24 cellular contexts compared by ENCODE assay signal in genomic region chr15:63349621-63350020, GRCh38. TPM values are rescaled to one million over a fixed set of nuclear protein-coding genes. Genes with fewer than 3 reads are reported as not detected.
A peak's percentile ranks its signal among the peaks of the same experiment; 100 is the strongest.
DNase-seq lines count a peak whose midpoint lies in the region; ATAC-seq and TF ChIP-seq lines count a peak whose summit lies in the region.
"Had no signal": no experiment of that assay in that cellular context is flagged by ENCODE, and none has a peak within 500 bp of the region (broad histone marks: within the 10 kb centered on the region; RNA-seq: fewer than 3 reads in every experiment).

No MANE protein-coding gene starts in this region.

- H3K4me3 Mint-ChIP-seq in activated T-helper 17 cell treated with anti-CD3 and anti-CD28 coated beads, Interleukin-2, amount 50 U/mL, for 72 hours, result no peak overlapping the region
- H3K4me3 Mint-ChIP-seq: activated B cell treated with CpG ODN at 0.5 μM for 24 hours; CD4-positive, alpha-beta memory T cell had no signal

- H3K4me3 ChIP-seq in heart left ventricle (no peak overlapping the region), coronary artery (no peak overlapping the region), osteoblast (ENCODE audit: insufficient read depth, low read length) (no peak overlapping the region), transverse colon (no peak overlapping the region), adrenal gland (no peak overlapping the region)
- H3K4me3 ChIP-seq: dorsolateral prefrontal cortex, GM12878 had no signal

- peaks cover 0 to 42% (median 27%) of the 10 kb centered on the region in 12 donors for H3K4me1 ChIP-seq in heart left ventricle
- peaks cover 48% of the 10 kb centered on the region for H3K4me1 ChIP-seq in osteoblast (ENCODE audit: insufficient read depth, low read length)
- peaks cover 0 to 69% (median 46%) of the 10 kb centered on the region in 4 donors for H3K4me1 ChIP-seq in transverse colon
- peaks cover 10 to 18% of the 10 kb centered on the region in 2 donors for H3K4me1 ChIP-seq in adrenal gland (replicated peaks in 1 of 2)

- TF ChIP-seq EP300 in transverse colon (IDR thresholded peaks at IDR 0.05; ENCODE audit: low read depth), result no peak

- in situ Hi-C loops in transverse colon (cut with MboI; ENCODE audit: low pct_ligation_motif_present in 1 of 4, low pct_unique_long_range_greater_than_20kb in 1 of 4, low sequenced_read_pairs in 3 of 4), result no loop called here

- ATAC-seq in heart left ventricle, result no peak
- ATAC-seq in left cardiac atrium, result no peak
- no peak for ATAC-seq in activated T-helper 17 cell treated with anti-CD3 and anti-CD28 coated beads, Interleukin-2, amount 50 U/mL, for 72 hours (replicated peaks)
- ATAC-seq: activated naive CD4-positive, alpha-beta T cell treated with anti-CD3 and anti-CD28 coated beads, Interleukin-2, amount 50 U/mL, for 72 hours; GM12878 had no signal

- TF ChIP-seq CTCF in heart left ventricle (IDR thresholded peaks at IDR 0.05) (no peak), coronary artery (IDR thresholded peaks at IDR 0.05) (no peak), osteoblast (IDR thresholded peaks at IDR 0.05; ENCODE audit: extremely low read depth, low read depth, low read length) (no peak), transverse colon (IDR thresholded peaks at IDR 0.05) (no peak), adrenal gland (IDR thresholded peaks at IDR 0.05) (no peak)

- no peaks in the 10 kb centered on the region for H3K9me3 Mint-ChIP-seq in activated T-helper 17 cell treated with anti-CD3 and anti-CD28 coated beads, Interleukin-2, amount 50 U/mL, for 72 hours
- H3K9me3 Mint-ChIP-seq: activated B cell treated with CpG ODN at 0.5 μM for 24 hours; activated naive CD4-positive, alpha-beta T cell treated with anti-CD3 and anti-CD28 coated beads, Interleukin-2, amount 50 U/mL, for 72 hours; activated T-helper 2 cell treated with anti-CD3 and anti-CD28 coated beads, Interferon-gamma antibody, Interleukin-2, Interleukin-4, amounts not matched to agents 10 μg/mL and 5 μg/mL and 100 μg/mL, durations not matched to agents 14 hours and 24 hours and 36 hours; CD4-positive, alpha-beta memory T cell had no signal

- H3K27ac ChIP-seq in heart left ventricle, result peak overlapping the region in 9 of 12 donors; percentile 2 to 63 (median 33)
- peak overlapping the region; percentile 27 to 71 for H3K27ac ChIP-seq in coronary artery
- H3K27ac ChIP-seq in osteoblast (ENCODE audit: low read depth, low read length), result peak overlapping the region; percentile 90
- peak overlapping the region in 3 of 4 donors; percentile 80 to 90 (median 80) for H3K27ac ChIP-seq in transverse colon
- H3K27ac ChIP-seq in adrenal gland, result no peak overlapping the region

- 90 to 96% (median 92%) methylated on average over 5 of the region's 5 CpGs for WGBS in heart left ventricle, 4 donors
- WGBS in transverse colon (ENCODE audit: low coverage in 1 of 2), 2 donors, result 93 to 95% methylated on average over 5 of the region's 5 CpGs
- 56 to 70% (median 66%) methylated on average over 5 of the region's 5 CpGs for WGBS in adrenal gland, 4 donors

- H3K27me3 Mint-ChIP-seq in activated T-helper 17 cell treated with anti-CD3 and anti-CD28 coated beads, Interleukin-2, amount 50 U/mL, for 72 hours, result peaks cover 5% of the 10 kb centered on the region
- H3K27me3 Mint-ChIP-seq: activated B cell treated with CpG ODN at 0.5 μM for 24 hours had no signal

- H3K36me3 Mint-ChIP-seq in activated T-helper 17 cell treated with anti-CD3 and anti-CD28 coated beads, Interleukin-2, amount 50 U/mL, for 72 hours (ENCODE audit: low read depth), result no peaks in the 10 kb centered on the region
- H3K36me3 Mint-ChIP-seq: activated naive CD4-positive, alpha-beta T cell treated with anti-CD3 and anti-CD28 coated beads, Interleukin-2, amount 50 U/mL, for 72 hours; CD4-positive, alpha-beta memory T cell had no signal

- H4K20me1 ChIP-seq in osteoblast (ENCODE audit: insufficient read depth, low read length), result no peaks in the 10 kb centered on the region

- H3K79me2 ChIP-seq in osteoblast (ENCODE audit: insufficient read depth, low read length), result peaks cover 26% of the 10 kb centered on the region

- no peaks in the 10 kb centered on the region for H3K36me3 ChIP-seq in heart left ventricle
- H3K36me3 ChIP-seq in osteoblast (ENCODE audit: insufficient read depth, low read length), result no peaks in the 10 kb centered on the region
- no peaks in the 10 kb centered on the region for H3K36me3 ChIP-seq in transverse colon
- no peaks in the 10 kb centered on the region for H3K36me3 ChIP-seq in adrenal gland (replicated peaks in 1 of 2)

- H3K9me3 ChIP-seq in heart left ventricle (no peaks in the 10 kb centered on the region), osteoblast (ENCODE audit: low read depth, low read length) (no peaks in the 10 kb centered on the region), transverse colon (no peaks in the 10 kb centered on the region), adrenal gland (replicated peaks in 1 of 3) (no peaks in the 10 kb centered on the region)

- DNase-seq in heart left ventricle (no peak), left cardiac atrium (no peak), coronary artery (ENCODE audit: low spot score) (no peak), osteoblast (ENCODE audit: insufficient read length, low spot score, missing footprints) (no peak), transverse colon (no peak), adrenal gland (no peak)
- no peak for DNase-seq in stimulated activated CD8-positive, alpha-beta memory T cell treated with anti-CD3 and anti-CD28 coated beads, Interleukin-4, amount 100 ng/mL, for 48 hours
- DNase-seq: activated B cell treated with CpG ODN at 0.5 μM for 24 hours; activated CD8-positive, alpha-beta memory T cell treated with anti-CD3 and anti-CD28 coated beads, Interleukin-2, amount 50 U/mL, for 48 hours; AML-193; CD4-positive, alpha-beta memory T cell; cerebellar nuclear complex; dorsolateral prefrontal cortex; EL; HCEC 1CT; KBM-7; NCI-H1417; NCI-H2029 treated with DMSO at 0.1 percent for 48 hours; NCI-H526 treated with DMSO at 0.1 percent for 48 hours; stimulated activated CD4-positive, alpha-beta T cell treated with anti-CD3 and anti-CD28 coated beads, Interleukin-2, amount 100 ng/mL, for 24 hours had no signal

- TF ChIP-seq POLR2A in heart left ventricle (IDR thresholded peaks at IDR 0.05) (no peak), transverse colon (IDR thresholded peaks at IDR 0.05) (no peak), adrenal gland (IDR thresholded peaks at IDR 0.05) (no peak)

- no peaks in the 10 kb centered on the region for H3K4me1 Mint-ChIP-seq in activated T-helper 17 cell treated with anti-CD3 and anti-CD28 coated beads, Interleukin-2, amount 50 U/mL, for 72 hours
- H3K4me1 Mint-ChIP-seq: CD4-positive, alpha-beta memory T cell had no signal

- H3K27ac Mint-ChIP-seq in activated T-helper 17 cell treated with anti-CD3 and anti-CD28 coated beads, Interleukin-2, amount 50 U/mL, for 72 hours, result no peak overlapping the region
- H3K27ac Mint-ChIP-seq: activated B cell treated with CpG ODN at 0.5 μM for 24 hours; activated naive CD4-positive, alpha-beta T cell treated with anti-CD3 and anti-CD28 coated beads, Interleukin-2, amount 50 U/mL, for 72 hours; activated T-helper 2 cell treated with anti-CD3 and anti-CD28 coated beads, Interferon-gamma antibody, Interleukin-2, Interleukin-4, amounts not matched to agents 10 μg/mL and 5 μg/mL and 100 μg/mL, durations not matched to agents 14 hours and 24 hours and 36 hours; CD4-positive, alpha-beta memory T cell had no signal

- H2AFZ ChIP-seq in osteoblast (ENCODE audit: low read length), result no peak overlapping the region

- H3K27me3 ChIP-seq in heart left ventricle, result no peaks in the 10 kb centered on the region
- H3K27me3 ChIP-seq in osteoblast (ENCODE audit: insufficient read depth, low read length), result no peaks in the 10 kb centered on the region
- H3K27me3 ChIP-seq in transverse colon, result no peaks in the 10 kb centered on the region
- H3K27me3 ChIP-seq in adrenal gland, result no peaks in the 10 kb centered on the region
- H3K27me3 ChIP-seq: dorsolateral prefrontal cortex had no signal

- no peak overlapping the region for H3K4me2 ChIP-seq in osteoblast (ENCODE audit: insufficient read depth, low read length)

- intact Hi-C loops in heart left ventricle (cut with DNase I), result no loop called here
- intact Hi-C loops in left cardiac atrium (cut with DNase I), result no loop called here
- intact Hi-C loops in transverse colon (cut with DNase I; ENCODE audit: low total_unique reads), result no loop called here
- intact Hi-C loops in adrenal gland (cut with DNase I), result no loop called here

RNA-seq across cellular contexts. Expression of gene CA12, which starts 32.0 kb away (rescaled TPM):
- total RNA-seq in heart left ventricle, result 1 to 10 TPM in 2 of 9 donors, under 1 TPM in 4, not detected in 3; 0.12 to 5.2 (median 0.25) TPM
- polyA plus RNA-seq in heart left ventricle, result 1 to 10 TPM in 1 of 2 donors, under 1 TPM in 1; 0.04 to 1.5 TPM
- total RNA-seq in left cardiac atrium, result 1 to 10 TPM; 2.3 to 5.4 TPM
- 107 and 114 TPM in 2 replicates for total RNA-seq in osteoblast
- total RNA-seq in transverse colon, result 100 to 1,000 TPM; 121 to 392 (median 329) TPM
- 1 to 10 TPM in 1 of 2 donors, under 1 TPM in 1; 0.15 to 1.0 TPM for total RNA-seq in activated T-helper 17 cell treated with anti-CD3 and anti-CD28 coated beads, Interleukin-2, amount 50 U/mL, for 72 hours
- total RNA-seq in adrenal gland, result under 1 TPM in 6 of 8 donors, not detected in 2; under 0.01 to 0.52 (median 0.31) TPM
- polyA plus RNA-seq in adrenal gland, result under 1 TPM; 0.08 to 0.37 (median 0.20) TPM
- total RNA-seq: activated B cell treated with CpG ODN at 0.5 μM for 24 hours; CD4-positive, alpha-beta memory T cell had no signal
- polyA plus RNA-seq: CD4-positive, alpha-beta memory T cell had no signal

Comparison
In these comparisons a context has a peak if more than half of its experiments do, and no peak if none do; other contexts are left out.
1. H3K27ac ChIP-seq: peak in heart left ventricle (9 of 12), coronary artery (2 of 2), osteoblast (single experiment) and transverse colon (3 of 4); none in adrenal gland (0 of 5).
2. RNA of gene CA12, which starts 32.0 kb away (total RNA-seq): 121 to 392 TPM in transverse colon and 107 to 114 TPM in osteoblast; 2.3 to 5.4 TPM in left cardiac atrium, 0.15 to 1.0 TPM in activated T-helper 17 cell treated with anti-CD3 and anti-CD28 coated beads, Interleukin-2, amount 50 U/mL, for 72 hours, under 0.01 to 0.52 TPM in adrenal gland and 0.12 to 5.2 TPM in heart left ventricle; every median in the first group is over 10 times any median in the second.